In genomic region chr12:11756022-11756421, GRCh38 we compare ENCODE assay signal across 1 cellular context.
TF ChIP-seq lines count a peak whose summit lies in the region.

No MANE protein-coding gene starts in this region.

TF ChIP-seq in IMR-90, 13 proteins besides CTCF, POLR2A, EP300 and RAD21 (continued from another document):
- no peak for TF ChIP-seq USF2 (IDR thresholded peaks at IDR 0.05; ENCODE audit: low read depth, low read length)
- TF ChIP-seq CHD1 (IDR thresholded peaks at IDR 0.05; ENCODE audit: low read depth, low read length), result no peak
- no peak for TF ChIP-seq FOS (IDR thresholded peaks at IDR 0.05; ENCODE audit: low read depth, low read length)
- no peak for TF ChIP-seq NFE2L2 (IDR thresholded peaks at IDR 0.05; ENCODE audit: low read depth, low read length)
- no peak for TF ChIP-seq SMC3 (IDR thresholded peaks at IDR 0.05; ENCODE audit: low read depth, low read length)
- no peak for TF ChIP-seq RFX5 (IDR thresholded peaks at IDR 0.05; ENCODE audit: low read depth, low read length)
